In the genomic region with DNA sequence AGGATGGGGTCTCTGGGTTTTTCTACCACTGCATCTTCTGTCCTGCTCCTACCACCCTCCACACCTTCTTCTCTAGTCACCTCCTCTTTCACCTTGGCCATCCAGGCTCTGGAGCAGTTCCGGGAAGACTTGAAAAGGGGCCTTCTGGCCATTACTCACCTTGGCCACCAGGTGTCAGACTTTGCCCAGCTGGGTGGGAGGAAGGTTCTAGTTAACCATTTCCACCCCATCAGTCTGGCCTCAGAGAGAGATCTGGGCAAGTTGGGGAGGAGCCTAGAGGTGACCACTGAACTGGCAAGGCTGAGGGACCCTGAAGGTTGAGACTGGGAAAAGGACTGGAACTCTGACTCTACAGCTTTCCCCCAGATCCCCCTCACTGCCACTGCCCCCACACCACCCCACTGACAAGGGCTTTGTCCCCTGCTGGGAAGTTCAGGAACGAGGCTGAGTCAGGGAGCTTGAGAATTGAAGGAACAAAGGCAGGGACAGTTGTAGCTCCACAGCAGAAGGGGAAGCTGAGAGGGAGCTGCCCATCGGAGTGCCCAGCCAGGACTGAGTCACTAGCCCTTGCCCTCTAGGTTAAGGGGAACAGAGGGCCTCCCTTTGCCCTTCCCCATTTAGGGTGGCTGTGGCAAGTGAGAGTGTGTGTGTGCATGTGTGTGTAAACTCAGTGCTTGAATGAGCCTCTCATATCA, we compare ENCODE assay signal across 8 cellular contexts. TPM values are rescaled to one million over a fixed set of nuclear protein-coding genes. Genes with fewer than 3 reads are reported as not detected.
DNase-seq lines count a peak whose midpoint lies in the region; ATAC-seq and TF ChIP-seq lines count a peak whose summit lies in the region.

No MANE protein-coding gene starts in this region.

- TF ChIP-seq CTCF in LNCaP clone FGC (IDR thresholded peaks at IDR 0.05; ENCODE audit: control insufficient read depth, extremely low read depth, insufficient read depth): peak; percentile 96

- no peaks in the 10 kb centered on the region for H3K36me3 Mint-ChIP-seq in activated naive CD4-positive, alpha-beta T cell treated with anti-CD3 and anti-CD28 coated beads, Interleukin-2, amount 50 U/mL, for 72 hours

- ATAC-seq in activated naive CD4-positive, alpha-beta T cell treated with anti-CD3 and anti-CD28 coated beads, Interleukin-2, amount 50 U/mL, for 72 hours: no peak
- no peak for ATAC-seq in GM19463 (IDR thresholded peaks at IDR 0.05; ENCODE audit: unreplicated experiment)
- ATAC-seq in GM21381 (IDR thresholded peaks at IDR 0.05; ENCODE audit: unreplicated experiment): no peak

- H3K27ac Mint-ChIP-seq in activated naive CD4-positive, alpha-beta T cell treated with anti-CD3 and anti-CD28 coated beads, Interleukin-2, amount 50 U/mL, for 72 hours: peak overlapping the region; percentile 38 to 90

- no peaks in the 10 kb centered on the region for H3K9me3 Mint-ChIP-seq in activated naive CD4-positive, alpha-beta T cell treated with anti-CD3 and anti-CD28 coated beads, Interleukin-2, amount 50 U/mL, for 72 hours

- H3K4me3 ChIP-seq in LNCaP clone FGC (ENCODE audit: low read depth, low read length): no peak overlapping the region

- in situ Hi-C loops in SK-MEL-5 (cut with HindIII; ENCODE audit: low pct_unique_long_range_greater_than_20kb, low sequenced_read_pairs): no loop called here

- intact Hi-C loops in head of caudate nucleus (cut with DNase I): loop anchor here (2.0 kb wide), 1 partner anchor 22 kb away; no protein-coding TSS in a partner anchor
- intact Hi-C loops in posterior cingulate gyrus (cut with DNase I): no loop called here

- DNase-seq in Daoy (ENCODE audit: low read depth): peak; percentile 84
- DNase-seq in LNCaP clone FGC (ENCODE audit: low read depth): peak; percentile 47
- peak; percentile 80 for DNase-seq in SK-MEL-5 (ENCODE audit: low read depth, low spot score)
- peak in 1 of 2 donors; percentile 74 for DNase-seq in activated naive CD4-positive, alpha-beta T cell treated with anti-CD3 and anti-CD28 coated beads, Interleukin-2, amount 50 U/mL, for 72 hours (ENCODE audit: low spot score in 2 of 2)
- peak in 41 of 42 donors; percentile 28 to 82 (median 59) for DNase-seq in head of caudate nucleus
- peak in 8 of 10 donors; percentile 32 to 89 (median 56) for DNase-seq in posterior cingulate gyrus

RNA-seq across cellular contexts. Expression of a gene that starts 3.7 kb away (rescaled TPM):
- total RNA-seq in Daoy (2014; rRNA removed; shearing (Covaris generic)): 54.2 and 56.2 TPM in 2 replicates
- total RNA-seq in SK-MEL-5 (2014; rRNA removed; shearing (Covaris generic)): 20.2 and 21.8 TPM in 2 replicates
- polyA plus RNA-seq in SK-MEL-5 (2015; cell fraction: cytosol; rRNA removed): 40.0 and 41.4 TPM in 2 replicates
- 87.6 and 94.3 TPM in 2 replicates for polyA plus RNA-seq in SK-MEL-5 (2015; cell fraction: nucleus; rRNA removed)
- total RNA-seq in activated naive CD4-positive, alpha-beta T cell treated with anti-CD3 and anti-CD28 coated beads, Interleukin-2, amount 50 U/mL, for 72 hours: 10 to 100 TPM; 49.9 to 57.2 TPM

RNA-seq across cellular contexts. Expression of a gene that starts 16.4 kb away (rescaled TPM):
- total RNA-seq in Daoy (2014; rRNA removed; shearing (Covaris generic)): 7.1 TPM in 2 replicates
- total RNA-seq in SK-MEL-5 (2014; rRNA removed; shearing (Covaris generic)): 0.45 TPM in 1 of 2 replicates, not detected in the other
- polyA plus RNA-seq in SK-MEL-5 (2015; cell fraction: cytosol; rRNA removed): 0.29 and 0.90 TPM in 2 replicates
- polyA plus RNA-seq in SK-MEL-5 (2015; cell fraction: nucleus; rRNA removed): 0.58 and 1.9 TPM in 2 replicates
- under 1 TPM in 1 of 2 donors, not detected in 1; 0.89 TPM for total RNA-seq in activated naive CD4-positive, alpha-beta T cell treated with anti-CD3 and anti-CD28 coated beads, Interleukin-2, amount 50 U/mL, for 72 hours

RNA-seq across cellular contexts. Expression of a gene that starts 34.8 kb away (rescaled TPM):
- 9.0 and 11.3 TPM in 2 replicates for total RNA-seq in Daoy (2014; rRNA removed; shearing (Covaris generic))
- 6.6 and 8.1 TPM in 2 replicates for total RNA-seq in SK-MEL-5 (2014; rRNA removed; shearing (Covaris generic))
- polyA plus RNA-seq in SK-MEL-5 (2015; cell fraction: cytosol; rRNA removed): 9.4 and 12.6 TPM in 2 replicates
- polyA plus RNA-seq in SK-MEL-5 (2015; cell fraction: nucleus; rRNA removed): 60.3 and 78.0 TPM in 2 replicates
- total RNA-seq in activated naive CD4-positive, alpha-beta T cell treated with anti-CD3 and anti-CD28 coated beads, Interleukin-2, amount 50 U/mL, for 72 hours: 10 to 100 TPM; 35.6 to 53.7 TPM

RNA-seq across cellular contexts. Expression of a gene that starts 44.6 kb away (rescaled TPM):
- total RNA-seq in Daoy (2014; rRNA removed; shearing (Covaris generic)): 220 and 273 TPM in 2 replicates
- 173 and 193 TPM in 2 replicates for total RNA-seq in SK-MEL-5 (2014; rRNA removed; shearing (Covaris generic))
- 140 and 153 TPM in 2 replicates for polyA plus RNA-seq in SK-MEL-5 (2015; cell fraction: cytosol; rRNA removed)
- 27.7 and 44.5 TPM in 2 replicates for polyA plus RNA-seq in SK-MEL-5 (2015; cell fraction: nucleus; rRNA removed)
- 100 to 1,000 TPM; 238 to 253 TPM for total RNA-seq in activated naive CD4-positive, alpha-beta T cell treated with anti-CD3 and anti-CD28 coated beads, Interleukin-2, amount 50 U/mL, for 72 hours

RNA-seq across cellular contexts. Expression of a gene that starts 46.9 kb away (rescaled TPM):
- not detected in 2 replicates for total RNA-seq in Daoy (2014; rRNA removed; shearing (Covaris generic))
- total RNA-seq in SK-MEL-5 (2014; rRNA removed; shearing (Covaris generic)): not detected in 2 replicates
- polyA plus RNA-seq in SK-MEL-5 (2015; cell fraction: cytosol; rRNA removed): not detected in 2 replicates
- 1.2 TPM in 1 of 2 replicates, not detected in the other for polyA plus RNA-seq in SK-MEL-5 (2015; cell fraction: nucleus; rRNA removed)
- 100 to 1,000 TPM; 135 to 155 TPM for total RNA-seq in activated naive CD4-positive, alpha-beta T cell treated with anti-CD3 and anti-CD28 coated beads, Interleukin-2, amount 50 U/mL, for 72 hours
